In genomic region chr9:134328341-134328840, GRCh38 we compare ENCODE assay signal across 1 cellular context.
TF ChIP-seq lines count a peak whose summit lies in the region.

No MANE protein-coding gene starts in this region.

TF ChIP-seq in HepG2, 621 proteins besides CTCF, POLR2A, EP300 and RAD21 (continued from another document and continues in another):
- no peak for TF ChIP-seq NFATC3 (CRISPR knock-in tag; IDR thresholded peaks at IDR 0.05)
- TF ChIP-seq ZNF292 (CRISPR knock-in tag; IDR thresholded peaks at IDR 0.05; ENCODE audit: borderline replicate concordance, low read depth) = no peak
- TF ChIP-seq ZNF230 (CRISPR knock-in tag; IDR thresholded peaks at IDR 0.05) = no peak
- 0 out of 2 replicates have a peak, but pooled peaks have one; percentile 32 for TF ChIP-seq ZNF788 (CRISPR knock-in tag; IDR thresholded peaks at IDR 0.05; ENCODE audit: borderline replicate concordance)
- TF ChIP-seq CREB1 (IDR thresholded peaks at IDR 0.05) = no peak
- TF ChIP-seq CREB1 (CRISPR knock-in tag; IDR thresholded peaks at IDR 0.05) = no peak
- TF ChIP-seq SOX5 (CRISPR knock-in tag; IDR thresholded peaks at IDR 0.05; ENCODE audit: borderline replicate concordance) = no peak; the same call in none of the 2 replicates
- TF ChIP-seq ZIK1 (CRISPR knock-in tag; IDR thresholded peaks at IDR 0.05; ENCODE audit: borderline replicate concordance, low read depth) = no peak
- TF ChIP-seq MZF1 (CRISPR knock-in tag; IDR thresholded peaks at IDR 0.05; ENCODE audit: borderline replicate concordance) = no peak
- TF ChIP-seq NFE2L1 (CRISPR knock-in tag; IDR thresholded peaks at IDR 0.05; ENCODE audit: borderline replicate concordance) = no peak
- TF ChIP-seq MXI1 (IDR thresholded peaks at IDR 0.05; ENCODE audit: borderline replicate concordance, low read depth, low read length) = peak; percentile 45; the same call in 1 of the 3 replicates
- TF ChIP-seq ZBTB14 (CRISPR knock-in tag; IDR thresholded peaks at IDR 0.05) = peak; percentile 33; the same call in 1 of the 2 replicates
- TF ChIP-seq IKZF4 (CRISPR knock-in tag; IDR thresholded peaks at IDR 0.05; ENCODE audit: borderline replicate concordance, low read depth, not compliant biosample characterization) = no peak
- no peak for TF ChIP-seq HNRNPH1 (optimal IDR thresholded peaks at IDR 0.05; ENCODE audit: low read depth, low read length)
- TF ChIP-seq TAF1 (CRISPR knock-in tag; IDR thresholded peaks at IDR 0.05) = peak; percentile 72
- TF ChIP-seq TFAP4 (IDR thresholded peaks at IDR 0.05; ENCODE audit: borderline replicate concordance, low read depth) = 0 out of 2 replicates have a peak, but pooled peaks have one; percentile 39
- TF ChIP-seq ZSCAN25 (CRISPR knock-in tag; IDR thresholded peaks at IDR 0.05) = no peak
- TF ChIP-seq KLF16 (CRISPR knock-in tag; IDR thresholded peaks at IDR 0.05) = no peak
- TF ChIP-seq, protein P1, sequence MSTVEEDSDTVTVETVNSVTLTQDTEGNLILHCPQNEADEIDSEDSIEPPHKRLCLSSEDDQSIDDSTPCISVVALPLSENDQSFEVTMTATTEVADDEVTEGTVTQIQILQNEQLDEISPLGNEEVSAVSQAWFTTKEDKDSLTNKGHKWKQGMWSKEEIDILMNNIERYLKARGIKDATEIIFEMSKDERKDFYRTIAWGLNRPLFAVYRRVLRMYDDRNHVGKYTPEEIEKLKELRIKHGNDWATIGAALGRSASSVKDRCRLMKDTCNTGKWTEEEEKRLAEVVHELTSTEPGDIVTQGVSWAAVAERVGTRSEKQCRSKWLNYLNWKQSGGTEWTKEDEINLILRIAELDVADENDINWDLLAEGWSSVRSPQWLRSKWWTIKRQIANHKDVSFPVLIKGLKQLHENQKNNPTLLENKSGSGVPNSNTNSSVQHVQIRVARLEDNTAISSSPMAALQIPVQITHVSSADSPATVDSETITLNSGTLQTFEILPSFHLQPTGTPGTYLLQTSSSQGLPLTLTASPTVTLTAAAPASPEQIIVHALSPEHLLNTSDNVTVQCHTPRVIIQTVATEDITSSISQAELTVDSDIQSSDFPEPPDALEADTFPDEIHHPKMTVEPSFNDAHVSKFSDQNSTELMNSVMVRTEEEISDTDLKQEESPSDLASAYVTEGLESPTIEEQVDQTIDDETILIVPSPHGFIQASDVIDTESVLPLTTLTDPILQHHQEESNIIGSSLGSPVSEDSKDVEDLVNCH (CRISPR knock-in tag; IDR thresholded peaks at IDR 0.05) = 0 out of 2 replicates have a peak, but pooled peaks have one; percentile 7
- TF ChIP-seq, protein P2, sequence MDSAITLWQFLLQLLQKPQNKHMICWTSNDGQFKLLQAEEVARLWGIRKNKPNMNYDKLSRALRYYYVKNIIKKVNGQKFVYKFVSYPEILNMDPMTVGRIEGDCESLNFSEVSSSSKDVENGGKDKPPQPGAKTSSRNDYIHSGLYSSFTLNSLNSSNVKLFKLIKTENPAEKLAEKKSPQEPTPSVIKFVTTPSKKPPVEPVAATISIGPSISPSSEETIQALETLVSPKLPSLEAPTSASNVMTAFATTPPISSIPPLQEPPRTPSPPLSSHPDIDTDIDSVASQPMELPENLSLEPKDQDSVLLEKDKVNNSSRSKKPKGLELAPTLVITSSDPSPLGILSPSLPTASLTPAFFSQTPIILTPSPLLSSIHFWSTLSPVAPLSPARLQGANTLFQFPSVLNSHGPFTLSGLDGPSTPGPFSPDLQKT (CRISPR knock-in tag; IDR thresholded peaks at IDR 0.05; ENCODE audit: borderline replicate concordance) = no peak
- no peak for TF ChIP-seq AKNA (CRISPR knock-in tag; IDR thresholded peaks at IDR 0.05; ENCODE audit: borderline replicate concordance)
- TF ChIP-seq ZFP1 (CRISPR knock-in tag; IDR thresholded peaks at IDR 0.05) = peak; percentile 40; the same call in 1 of the 2 replicates
- TF ChIP-seq, protein P3, sequence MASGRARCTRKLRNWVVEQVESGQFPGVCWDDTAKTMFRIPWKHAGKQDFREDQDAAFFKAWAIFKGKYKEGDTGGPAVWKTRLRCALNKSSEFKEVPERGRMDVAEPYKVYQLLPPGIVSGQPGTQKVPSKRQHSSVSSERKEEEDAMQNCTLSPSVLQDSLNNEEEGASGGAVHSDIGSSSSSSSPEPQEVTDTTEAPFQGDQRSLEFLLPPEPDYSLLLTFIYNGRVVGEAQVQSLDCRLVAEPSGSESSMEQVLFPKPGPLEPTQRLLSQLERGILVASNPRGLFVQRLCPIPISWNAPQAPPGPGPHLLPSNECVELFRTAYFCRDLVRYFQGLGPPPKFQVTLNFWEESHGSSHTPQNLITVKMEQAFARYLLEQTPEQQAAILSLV (CRISPR knock-in tag; IDR thresholded peaks at IDR 0.05; ENCODE audit: borderline replicate concordance) = no peak
- no peak for TF ChIP-seq ZNF710 (CRISPR knock-in tag; IDR thresholded peaks at IDR 0.05; ENCODE audit: borderline replicate concordance)
- no peak for TF ChIP-seq ZNF720 (CRISPR knock-in tag; IDR thresholded peaks at IDR 0.05)
- no peak; the same call in 1 of the 2 replicates for TF ChIP-seq ZBTB26 (CRISPR knock-in tag; IDR thresholded peaks at IDR 0.05; ENCODE audit: borderline replicate concordance)
- TF ChIP-seq EED (CRISPR knock-in tag; IDR thresholded peaks at IDR 0.05) = no peak
- no peak for TF ChIP-seq FLYWCH1 (CRISPR knock-in tag; IDR thresholded peaks at IDR 0.05)
- TF ChIP-seq KLF6 (CRISPR knock-in tag; IDR thresholded peaks at IDR 0.05) = no peak
- no peak for TF ChIP-seq PRMT3 (CRISPR knock-in tag; IDR thresholded peaks at IDR 0.05; ENCODE audit: borderline replicate concordance, low read depth)
- TF ChIP-seq ZUFSP (CRISPR knock-in tag; IDR thresholded peaks at IDR 0.05; ENCODE audit: borderline replicate concordance) = no peak
- no peak for TF ChIP-seq ZNF607 (CRISPR knock-in tag; IDR thresholded peaks at IDR 0.05; ENCODE audit: borderline replicate concordance)
- no peak for TF ChIP-seq HOXD1 (CRISPR knock-in tag; IDR thresholded peaks at IDR 0.05)
- TF ChIP-seq MIER2 (CRISPR knock-in tag; IDR thresholded peaks at IDR 0.05) = no peak
- TF ChIP-seq MTF2 (CRISPR knock-in tag; IDR thresholded peaks at IDR 0.05; ENCODE audit: borderline replicate concordance) = no peak
- TF ChIP-seq, protein P4, sequence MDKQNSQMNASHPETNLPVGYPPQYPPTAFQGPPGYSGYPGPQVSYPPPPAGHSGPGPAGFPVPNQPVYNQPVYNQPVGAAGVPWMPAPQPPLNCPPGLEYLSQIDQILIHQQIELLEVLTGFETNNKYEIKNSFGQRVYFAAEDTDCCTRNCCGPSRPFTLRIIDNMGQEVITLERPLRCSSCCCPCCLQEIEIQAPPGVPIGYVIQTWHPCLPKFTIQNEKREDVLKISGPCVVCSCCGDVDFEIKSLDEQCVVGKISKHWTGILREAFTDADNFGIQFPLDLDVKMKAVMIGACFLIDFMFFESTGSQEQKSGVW (CRISPR knock-in tag; IDR thresholded peaks at IDR 0.05; ENCODE audit: borderline replicate concordance) = no peak
- 0 out of 2 replicates have a peak, but pooled peaks have one; percentile 13 for TF ChIP-seq TGIF2 (CRISPR knock-in tag; IDR thresholded peaks at IDR 0.05)
- no peak for TF ChIP-seq RBFOX2 (IDR thresholded peaks at IDR 0.05; ENCODE audit: low read depth, low read length)
- TF ChIP-seq NFIC (IDR thresholded peaks at IDR 0.05; ENCODE audit: low read length) = no peak
- no peak for TF ChIP-seq HMGA1 (CRISPR knock-in tag; conservative IDR thresholded peaks at IDR 0.05)
- no peak; the same call in 1 of the 2 replicates for TF ChIP-seq SIN3B (IDR thresholded peaks at IDR 0.05; ENCODE audit: low read length)
- TF ChIP-seq, protein P5, sequence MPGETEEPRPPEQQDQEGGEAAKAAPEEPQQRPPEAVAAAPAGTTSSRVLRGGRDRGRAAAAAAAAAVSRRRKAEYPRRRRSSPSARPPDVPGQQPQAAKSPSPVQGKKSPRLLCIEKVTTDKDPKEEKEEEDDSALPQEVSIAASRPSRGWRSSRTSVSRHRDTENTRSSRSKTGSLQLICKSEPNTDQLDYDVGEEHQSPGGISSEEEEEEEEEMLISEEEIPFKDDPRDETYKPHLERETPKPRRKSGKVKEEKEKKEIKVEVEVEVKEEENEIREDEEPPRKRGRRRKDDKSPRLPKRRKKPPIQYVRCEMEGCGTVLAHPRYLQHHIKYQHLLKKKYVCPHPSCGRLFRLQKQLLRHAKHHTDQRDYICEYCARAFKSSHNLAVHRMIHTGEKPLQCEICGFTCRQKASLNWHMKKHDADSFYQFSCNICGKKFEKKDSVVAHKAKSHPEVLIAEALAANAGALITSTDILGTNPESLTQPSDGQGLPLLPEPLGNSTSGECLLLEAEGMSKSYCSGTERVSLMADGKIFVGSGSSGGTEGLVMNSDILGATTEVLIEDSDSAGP (CRISPR knock-in tag; IDR thresholded peaks at IDR 0.05; ENCODE audit: borderline replicate concordance) = no peak
